29 cellular contexts compared by ENCODE assay signal in the genomic region with DNA sequence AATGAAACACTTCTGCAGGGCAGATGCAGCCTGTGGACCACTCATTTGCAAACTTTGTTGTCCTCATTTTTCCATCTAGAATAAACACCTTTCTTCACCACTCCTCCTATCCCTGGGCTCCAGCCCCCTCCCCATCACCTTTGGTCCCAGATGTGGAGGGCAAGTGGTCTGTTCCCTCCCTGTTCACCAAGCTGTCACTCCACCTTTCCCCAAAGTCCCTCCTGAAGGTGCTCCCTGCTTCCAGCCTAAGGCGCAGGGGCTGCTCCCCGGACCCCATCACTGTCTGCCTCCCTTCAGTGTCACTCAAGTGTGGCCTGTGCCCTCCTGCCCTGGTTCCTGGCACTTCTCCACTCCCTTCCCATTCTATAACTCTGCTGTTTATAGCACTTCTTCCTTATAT. TPM values are rescaled to one million over a fixed set of nuclear protein-coding genes. Genes with fewer than 3 reads are reported as not detected.
"Had no signal": no experiment of that assay in that cellular context is flagged by ENCODE, and none has a peak within 500 bp of the region (broad histone marks: within the 10 kb centered on the region; RNA-seq: fewer than 3 reads in every experiment).

No MANE protein-coding gene starts in this region.

- H3K9me3 Mint-ChIP-seq: mesothelial cell of epicardium; naive B cell; nephron; stimulated activated naive CD8-positive, alpha-beta T cell treated with anti-CD3 and anti-CD28 coated beads, Interleukin-15, amount 100 ng/mL, for 72 hours had no signal

- H3K36me3 ChIP-seq: gastrocnemius medialis, heart left ventricle, left lung, right lobe of liver, suprapubic skin, transverse colon, upper lobe of right lung, uterus had no signal

- H3K4me1 Mint-ChIP-seq: mesothelial cell of epicardium had no signal

- H3K9me3 ChIP-seq: gastrocnemius medialis, heart left ventricle, left lung, mucosa of descending colon, right lobe of liver, suprapubic skin, transverse colon, upper lobe of right lung, uterus had no signal

- H3K4me1 ChIP-seq: gastrocnemius medialis, parathyroid adenoma, right lobe of liver, upper lobe of right lung, uterus had no signal

- H3K4me3 Mint-ChIP-seq: mesothelial cell of epicardium; nephron; stimulated activated naive CD8-positive, alpha-beta T cell treated with anti-CD3 and anti-CD28 coated beads, Interleukin-15, amount 100 ng/mL, for 72 hours had no signal

- DNase-seq: dermis blood vessel endothelial cell; effector memory CD4-positive, alpha-beta T cell; gastrocnemius medialis; heart left ventricle; left cardiac atrium; left lung; mesenchymal stem cell; mucosa of descending colon; naive B cell; occipital lobe; right lobe of liver; small intestine; stimulated activated CD4-positive, alpha-beta T cell treated with anti-CD3 and anti-CD28 coated beads, Interleukin-15, amount 100 ng/mL, for 24 hours; stimulated activated CD4-positive, alpha-beta T cell treated with anti-CD3 and anti-CD28 coated beads, Interleukin-2, amount 100 ng/mL, for 48 hours; stimulated activated naive CD4-positive, alpha-beta T cell; stimulated activated naive CD8-positive, alpha-beta T cell treated with anti-CD3 and anti-CD28 coated beads, Interleukin-15, amount 100 ng/mL, for 72 hours; transverse colon; upper lobe of right lung; uterus had no signal

- H3K36me3 Mint-ChIP-seq: mesothelial cell of epicardium, naive B cell had no signal

- H3K27ac Mint-ChIP-seq: mesothelial cell of epicardium, naive B cell, nephron, progenitor cell of endocrine pancreas had no signal

- H3K27me3 ChIP-seq: gastrocnemius medialis, heart left ventricle, hepatocyte, left lung, right lobe of liver, suprapubic skin, transverse colon, upper lobe of right lung, uterus had no signal

- H3K27ac ChIP-seq: coronary artery, gastrocnemius medialis, heart left ventricle, hepatocyte, left lung, parathyroid adenoma, right lobe of liver, suprapubic skin, transverse colon, upper lobe of right lung, uterus had no signal

- H3K4me3 ChIP-seq: coronary artery, gastrocnemius medialis, heart left ventricle, hepatocyte, left lung, mucosa of descending colon, right lobe of liver, suprapubic skin, transverse colon, upper lobe of right lung, uterus had no signal

- H3K27me3 Mint-ChIP-seq: naive B cell; progenitor cell of endocrine pancreas; stimulated activated naive CD8-positive, alpha-beta T cell treated with anti-CD3 and anti-CD28 coated beads, Interleukin-15, amount 100 ng/mL, for 72 hours had no signal

- ATAC-seq: gastrocnemius medialis; heart left ventricle; left cardiac atrium; left lung; mucosa of descending colon; right lobe of liver; stimulated activated naive CD8-positive, alpha-beta T cell treated with anti-CD3 and anti-CD28 coated beads, Interleukin-15, amount 100 ng/mL, for 72 hours; upper lobe of right lung had no signal

RNA-seq across cellular contexts. Expression of a gene that starts 14.4 kb away (rescaled TPM):
- total RNA-seq: dermis blood vessel endothelial cell, hepatocyte, kidney epithelial cell, lower leg skin, lung microvascular endothelial cell, mesothelial cell of epicardium, occipital lobe, progenitor cell of endocrine pancreas, right lobe of liver, suprapubic skin, transverse colon, upper lobe of right lung had no signal
- polyA plus RNA-seq: hepatocyte had no signal
